Comparison of ENCODE assay signal across 18 cellular contexts in the genomic region with DNA sequence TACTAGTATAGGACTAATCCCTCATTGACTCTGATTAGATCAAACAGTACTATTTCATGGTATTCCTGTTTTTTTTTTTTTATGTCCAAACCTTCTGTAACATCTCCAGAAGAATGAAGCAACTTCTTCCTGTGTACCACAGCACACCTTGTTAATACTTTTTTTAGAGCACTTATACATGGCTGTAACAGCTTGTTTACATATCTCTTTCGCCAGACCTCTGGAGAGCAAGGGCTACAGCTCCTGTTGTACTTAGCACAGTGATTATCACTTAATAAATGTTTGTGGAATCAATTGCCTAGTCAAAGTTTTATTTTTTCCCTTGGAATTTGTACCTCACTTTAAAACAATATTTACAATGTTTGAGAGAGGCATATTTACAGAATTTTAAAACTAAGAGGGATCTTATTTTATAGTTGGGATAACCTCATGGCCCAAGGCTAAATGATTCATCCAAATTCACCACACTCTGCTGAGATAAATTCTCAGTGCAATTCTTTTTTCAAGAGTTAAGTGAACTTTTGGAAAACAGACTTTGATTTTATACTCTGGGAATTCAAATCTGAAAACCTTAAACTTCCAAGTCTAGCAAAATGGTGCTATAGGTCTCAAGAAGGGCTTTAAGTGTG. TPM values are rescaled to one million over a fixed set of nuclear protein-coding genes. Genes with fewer than 3 reads are reported as not detected.
DNase-seq lines count a peak whose midpoint lies in the region; ATAC-seq and TF ChIP-seq lines count a peak whose summit lies in the region.
"Had no signal": no experiment of that assay in that cellular context is flagged by ENCODE, and none has a peak within 500 bp of the region (broad histone marks: within the 10 kb centered on the region; RNA-seq: fewer than 3 reads in every experiment).

No MANE protein-coding gene starts in this region.

- H3K27me3 Mint-ChIP-seq in Caco-2 (ENCODE audit: insufficient read depth, unreplicated experiment) (no peaks in the 10 kb centered on the region), nephron (ENCODE audit: low read depth) (peaks cover 5% of the 10 kb centered on the region)

- H3K9me3 ChIP-seq in Caco-2 (no peaks in the 10 kb centered on the region), PC-9 (ENCODE audit: insufficient read depth, low read depth) (no peaks in the 10 kb centered on the region), heart left ventricle (no peaks in the 10 kb centered on the region)
- H3K9me3 ChIP-seq: uterus had no signal

- no TSS peak for BruUV-seq in Caco-2 (replicated peaks; lab: Mats Ljungman, UMichigan)
- BruUV-seq in PC-9 (replicated peaks; lab: Mats Ljungman, UMichigan) = no TSS peak

- 25 to 35% (median 31%) methylated on average over 1 of the region's 1 CpG for WGBS in heart left ventricle, 4 donors

- H3K36me3 ChIP-seq in Caco-2 (ENCODE audit: control insufficient read depth, insufficient read depth, low read length) = no peaks in the 10 kb centered on the region; the same call in none of the 2 replicates
- no peaks in the 10 kb centered on the region for H3K36me3 ChIP-seq in PC-9 (ENCODE audit: low read depth)
- H3K36me3 ChIP-seq in heart left ventricle = no peaks in the 10 kb centered on the region
- H3K36me3 ChIP-seq: uterus had no signal

- H3K27ac Mint-ChIP-seq in Caco-2 (ENCODE audit: unreplicated experiment) (no peak overlapping the region), nephron (peak overlapping the region; percentile 54 to 95 (median 72))
- H3K27ac Mint-ChIP-seq: stimulated activated naive CD8-positive, alpha-beta T cell treated with anti-CD3 and anti-CD28 coated beads, Interleukin-15, amount 100 ng/mL, for 72 hours had no signal

- no peaks in the 10 kb centered on the region for H3K27me3 ChIP-seq in Caco-2 (replicated peaks; ENCODE audit: control insufficient read depth, insufficient read depth, low read length)
- no peaks in the 10 kb centered on the region for H3K27me3 ChIP-seq in PC-9 (ENCODE audit: insufficient read depth, low read depth)
- no peaks in the 10 kb centered on the region for H3K27me3 ChIP-seq in heart left ventricle
- H3K27me3 ChIP-seq: uterus had no signal

- no peaks in the 10 kb centered on the region for H3K36me3 Mint-ChIP-seq in Caco-2 (ENCODE audit: insufficient read depth, unreplicated experiment)
- H3K36me3 Mint-ChIP-seq in nephron (ENCODE audit: low read depth) = no peaks in the 10 kb centered on the region

- peak; percentile 29 to 45 for DNase-seq in Caco-2
- peak in 1 of 2 experiments; percentile 71 for DNase-seq in PC-9
- no peak for DNase-seq in heart left ventricle
- DNase-seq in midbrain (lab: John Stamatoyannopoulos, UW) = no peak
- no peak for DNase-seq in GM19240 (ENCODE audit: insufficient read length, low spot score)
- no peak for DNase-seq in HCEC 1CT
- DNase-seq: activated gamma-delta T cell treated with Interleukin-2 at 50 U/mL for 16 hours; amniotic stem cell; NCI-H1417 treated with DMSO at 0.1 percent for 48 hours; NCI-H82; RPMI8226; stimulated activated CD4-positive, alpha-beta T cell treated with anti-CD3 and anti-CD28 coated beads, Interleukin-2, amount 100 ng/mL, for 24 hours; stimulated activated naive CD8-positive, alpha-beta T cell treated with anti-CD3 and anti-CD28 coated beads, Interleukin-15, amount 100 ng/mL, for 72 hours; SW 1271; uterus had no signal

- no peaks in the 10 kb centered on the region for H3K79me2 ChIP-seq in PC-9 (ENCODE audit: low read depth)

- H3K27ac ChIP-seq in PC-9 (peak overlapping the region; percentile 47), heart left ventricle (peak overlapping the region in 11 of 12 donors; percentile 16 to 84 (median 60))

- H2AFZ ChIP-seq in PC-9 = no peak overlapping the region

- TF ChIP-seq POLR2A in heart left ventricle (IDR thresholded peaks at IDR 0.05) = no peak

- CTCF ChIA-PET in Caco-2 (lab: Charles Lee) = interaction anchor here (0.6 to 0.7 kb wide), 2 partner anchors 15 to 77 kb away, joined by 4 read pairs; a partner anchor contains a TSS
- CTCF ChIA-PET in PC-9 (lab: Charles Lee) = no interaction called here

- no peak overlapping the region for H3K4me3 ChIP-seq in Caco-2 (ENCODE audit: low read depth, low read length)
- H3K4me3 ChIP-seq in PC-9 = no peak overlapping the region
- no peak overlapping the region for H3K4me3 ChIP-seq in heart left ventricle
- H3K4me3 ChIP-seq: uterus had no signal

- H3K9me3 Mint-ChIP-seq in Caco-2 (ENCODE audit: unreplicated experiment) = no peaks in the 10 kb centered on the region
- H3K9me3 Mint-ChIP-seq in nephron = no peaks in the 10 kb centered on the region
- H3K9me3 Mint-ChIP-seq: stimulated activated naive CD8-positive, alpha-beta T cell treated with anti-CD3 and anti-CD28 coated beads, Interleukin-15, amount 100 ng/mL, for 72 hours had no signal

- H3K4me1 ChIP-seq in Caco-2 (peaks cover 56% of the 10 kb centered on the region), PC-9 (replicated peaks; ENCODE audit: insufficient read depth) (peaks cover 23% of the 10 kb centered on the region), heart left ventricle (peaks cover 0 to 44% (median 23%) of the 10 kb centered on the region in 12 donors)
- H3K4me1 ChIP-seq: uterus had no signal

- no peak for TF ChIP-seq CTCF in Caco-2 (IDR thresholded peaks at IDR 0.05; ENCODE audit: insufficient read depth in 1 of 2, low read depth in 1 of 2, low read length in 1 of 2, severe bottlenecking in 1 of 2, unreplicated experiment in 1 of 2)
- TF ChIP-seq CTCF in PC-9 (conservative IDR thresholded peaks at IDR 0.05) = no peak
- no peak for TF ChIP-seq CTCF in heart left ventricle (IDR thresholded peaks at IDR 0.05)
- TF ChIP-seq CTCF in nephron (IDR thresholded peaks at IDR 0.05; ENCODE audit: unreplicated experiment in 3 of 3) = no peak

- peak overlapping the region; percentile 59 for H3K4me2 ChIP-seq in PC-9

- intact Hi-C loops in Caco-2 (cut with micrococcal nuclease; ENCODE audit: unreplicated experiment) = loop anchor here (2.0 kb wide), 1 partner anchor 43 kb away; no protein-coding TSS in a partner anchor
- intact Hi-C loops in PC-9 (cut with micrococcal nuclease; ENCODE audit: unreplicated experiment) = no loop called here
- intact Hi-C loops in heart left ventricle (cut with DNase I) = no loop called here

- H3K4me3 Mint-ChIP-seq in Caco-2 (ENCODE audit: unreplicated experiment) = no peak overlapping the region
- no peak overlapping the region for H3K4me3 Mint-ChIP-seq in nephron
- H3K4me3 Mint-ChIP-seq: stimulated activated naive CD8-positive, alpha-beta T cell treated with anti-CD3 and anti-CD28 coated beads, Interleukin-15, amount 100 ng/mL, for 72 hours had no signal

- POLR2A ChIA-PET in Caco-2 (lab: Charles Lee) = no interaction called here
- POLR2A ChIA-PET in PC-9 (lab: Charles Lee; ENCODE audit: unreplicated experiment) = no interaction called here

- no peaks in the 10 kb centered on the region for H3K9me2 ChIP-seq in PC-9 (ENCODE audit: insufficient read depth)

- peaks cover 13% of the 10 kb centered on the region; the same call in 1 of the 2 replicates for H3F3A ChIP-seq in PC-9 (ENCODE audit: insufficient read depth, low read depth)

- no peaks in the 10 kb centered on the region for H4K20me1 ChIP-seq in PC-9 (ENCODE audit: insufficient read depth)

- peaks cover 28% of the 10 kb centered on the region for H3K4me1 Mint-ChIP-seq in Caco-2 (ENCODE audit: low read depth, unreplicated experiment)
- peaks cover 33% of the 10 kb centered on the region for H3K4me1 Mint-ChIP-seq in nephron

- ATAC-seq in heart left ventricle = peak; percentile 43 to 69 (median 48)
- no peak for ATAC-seq in HG02759 (IDR thresholded peaks at IDR 0.05; ENCODE audit: unreplicated experiment)
- ATAC-seq: stimulated activated naive CD8-positive, alpha-beta T cell treated with anti-CD3 and anti-CD28 coated beads, Interleukin-15, amount 100 ng/mL, for 72 hours had no signal

RNA-seq across cellular contexts. Expression of a gene that starts 9.1 kb away (rescaled TPM):
- total RNA-seq in Caco-2 (2022) = 3.3 and 4.4 TPM in 2 replicates
- total RNA-seq in PC-9 (2021) = 9.8 and 10.0 TPM in 2 replicates
- 100 to 1,000 TPM in 1 of 9 donors, 10 to 100 TPM in 8; 12.9 to 121 (median 29.7) TPM for total RNA-seq in heart left ventricle
- polyA plus RNA-seq in heart left ventricle = 1 to 10 TPM; 8.3 to 9.1 TPM
- total RNA-seq: osteocyte had no signal

Comparison
In these comparisons a context has a peak if more than half of its experiments do, and no peak if none do; other contexts are left out.
1. DNase-seq: peak in Caco-2 (2 of 2); none in heart left ventricle (0 of 5), midbrain (single experiment), GM19240 (single experiment) and HCEC 1CT (single experiment).